Comparison of ENCODE assay signal across 8 cellular contexts in the genomic region with DNA sequence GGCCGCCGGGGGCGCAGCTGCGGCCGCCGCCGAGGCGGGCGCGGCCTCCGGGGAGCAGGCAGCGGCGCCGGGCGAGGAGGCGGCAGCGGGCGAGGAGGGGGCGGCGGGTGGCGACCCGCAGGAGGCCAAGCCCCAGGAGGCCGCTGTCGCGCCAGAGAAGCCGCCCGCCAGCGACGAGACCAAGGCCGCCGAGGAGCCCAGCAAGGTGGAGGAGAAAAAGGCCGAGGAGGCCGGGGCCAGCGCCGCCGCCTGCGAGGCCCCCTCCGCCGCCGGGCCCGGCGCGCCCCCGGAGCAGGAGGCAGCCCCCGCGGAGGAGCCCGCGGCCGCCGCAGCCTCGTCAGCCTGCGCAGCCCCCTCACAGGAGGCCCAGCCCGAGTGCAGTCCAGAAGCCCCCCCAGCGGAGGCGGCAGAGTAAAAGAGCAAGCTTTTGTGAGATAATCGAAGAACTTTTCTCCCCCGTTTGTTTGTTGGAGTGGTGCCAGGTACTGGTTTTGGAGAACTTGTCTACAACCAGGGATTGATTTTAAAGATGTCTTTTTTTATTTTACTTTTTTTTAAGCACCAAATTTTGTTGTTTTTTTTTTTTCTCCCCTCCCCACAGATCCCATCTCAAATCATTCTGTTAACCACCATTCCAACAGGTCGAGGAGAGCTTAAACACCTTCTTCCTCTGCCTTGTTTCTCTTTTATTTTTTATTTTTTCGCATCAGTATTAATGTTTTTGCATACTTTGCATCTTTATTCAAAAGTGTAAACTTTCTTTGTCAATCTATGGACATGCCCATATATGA. TPM values are rescaled to one million over a fixed set of nuclear protein-coding genes. Genes with fewer than 3 reads are reported as not detected.
A peak's percentile ranks its signal among the peaks of the same experiment; 100 is the strongest.
DNase-seq lines count a peak whose midpoint lies in the region; ATAC-seq and TF ChIP-seq lines count a peak whose summit lies in the region.

No MANE protein-coding gene starts in this region.

- TF ChIP-seq CTCF in vagina (IDR thresholded peaks at IDR 0.05) = no peak

- H3K27ac ChIP-seq in BLaER1 = peak overlapping the region; percentile 96
- H3K27ac ChIP-seq in HUES64 (ENCODE audit: low read depth, low read length) = no peak overlapping the region
- H3K27ac ChIP-seq in mesodermal cell (ENCODE audit: low read depth, low read length, severe bottlenecking) = peak overlapping the region; percentile 98
- H3K27ac ChIP-seq in vagina = peak overlapping the region; percentile 96

- H3K9me3 ChIP-seq in BLaER1 = peaks cover 8% of the 10 kb centered on the region
- no peaks in the 10 kb centered on the region for H3K9me3 ChIP-seq in HUES64 (ENCODE audit: insufficient read depth, low read depth, low read length)
- no peaks in the 10 kb centered on the region for H3K9me3 ChIP-seq in mesodermal cell (ENCODE audit: control insufficient read depth, low read length)
- no peaks in the 10 kb centered on the region for H3K9me3 ChIP-seq in vagina

- ATAC-seq in HG02610 (IDR thresholded peaks at IDR 0.05; ENCODE audit: unreplicated experiment) = no peak

- no peak for TF ChIP-seq POLR2A in vagina (IDR thresholded peaks at IDR 0.05)

- H3K4me3 ChIP-seq in BLaER1 (peak overlapping the region; percentile 82), HUES64 (ENCODE audit: low read length) (peak overlapping the region; percentile 83), mesodermal cell (ENCODE audit: extremely low read depth, insufficient read depth, low read length, poor library complexity, severe bottlenecking) (peak overlapping the region; percentile 99), vagina (peak overlapping the region; percentile 72 to 79)

- H3K27ac Mint-ChIP-seq in dendritic cell treated with granulocyte-macrophage colony-stimulating factor and Interleukin-4, amounts not matched to agents 40 ng/mL and 50 ng/mL, for 4 days = no peak overlapping the region

- H3K4me1 ChIP-seq in BLaER1 = peaks cover 20% of the 10 kb centered on the region; the same call in 1 of the 2 replicates
- H3K4me1 ChIP-seq in HUES64 (ENCODE audit: insufficient read depth, low read length) = peaks cover 9% of the 10 kb centered on the region; the same call in 1 of the 2 replicates
- peaks cover 5% of the 10 kb centered on the region for H3K4me1 ChIP-seq in mesodermal cell (ENCODE audit: control insufficient read depth, insufficient read depth, low read length, poor library complexity, severe bottlenecking)
- peaks cover 20% of the 10 kb centered on the region for H3K4me1 ChIP-seq in vagina

- intact Hi-C loops in dendritic cell treated with granulocyte-macrophage colony-stimulating factor and Interleukin-4, amounts not matched to agents 40 ng/mL and 50 ng/mL, for 4 days (cut with micrococcal nuclease) = no loop called here
- intact Hi-C loops in vagina (cut with DNase I) = no loop called here

- peaks cover 60% of the 10 kb centered on the region for H3K27me3 ChIP-seq in BLaER1
- peaks cover 16% of the 10 kb centered on the region for H3K27me3 ChIP-seq in HUES64 (ENCODE audit: insufficient read depth, low read length)
- H3K27me3 ChIP-seq in vagina = no peaks in the 10 kb centered on the region

- peak overlapping the region; percentile 59 for H3K4me3 Mint-ChIP-seq in dendritic cell treated with granulocyte-macrophage colony-stimulating factor and Interleukin-4, amounts not matched to agents 40 ng/mL and 50 ng/mL, for 4 days

- H3K9ac ChIP-seq in BLaER1 (peak overlapping the region; percentile 97), HUES64 (ENCODE audit: low read depth, low read length) (peak overlapping the region; percentile 100; the same call in 1 of the 2 replicates)

- peak overlapping the region; percentile 96 for H3K4me2 ChIP-seq in BLaER1

- peaks cover 11% of the 10 kb centered on the region for H3K4me1 Mint-ChIP-seq in dendritic cell treated with granulocyte-macrophage colony-stimulating factor and Interleukin-4, amounts not matched to agents 40 ng/mL and 50 ng/mL, for 4 days (ENCODE audit: low read depth)

- no peak for DNase-seq in vagina (ENCODE audit: extremely low spot score in 2 of 2)
- DNase-seq in CD1c-positive myeloid dendritic cell (ENCODE audit: extremely low spot score) = no peak
- DNase-seq in NAMALWA (ENCODE audit: low spot score) = no peak

- WGBS in HUES64 = 97% methylated on average over 59 of the region's 59 CpGs
- WGBS in mesodermal cell (ENCODE audit: insufficient coverage in 2 of 2), 2 experiments = 38 to 39% methylated on average over 41 to 51 of the region's 59 CpGs

- peaks cover 62% of the 10 kb centered on the region for H4K20me1 ChIP-seq in BLaER1

- peaks cover 2% of the 10 kb centered on the region for H3K36me3 Mint-ChIP-seq in dendritic cell treated with granulocyte-macrophage colony-stimulating factor and Interleukin-4, amounts not matched to agents 40 ng/mL and 50 ng/mL, for 4 days (ENCODE audit: low read depth)

- peaks cover 2% of the 10 kb centered on the region for H3K27me3 Mint-ChIP-seq in dendritic cell treated with granulocyte-macrophage colony-stimulating factor and Interleukin-4, amounts not matched to agents 40 ng/mL and 50 ng/mL, for 4 days

- no peaks in the 10 kb centered on the region for H3K9me3 Mint-ChIP-seq in dendritic cell treated with granulocyte-macrophage colony-stimulating factor and Interleukin-4, amounts not matched to agents 40 ng/mL and 50 ng/mL, for 4 days

- H3K36me3 ChIP-seq in BLaER1 (0 out of 2 replicates have a peak, but pooled peaks cover 5% of the 10 kb centered on the region), HUES64 (ENCODE audit: insufficient read depth, low read length) (peaks cover 28% of the 10 kb centered on the region), mesodermal cell (ENCODE audit: control insufficient read depth, insufficient read depth, low read length) (peaks cover 16% of the 10 kb centered on the region), vagina (no peaks in the 10 kb centered on the region)

RNA-seq across cellular contexts. Expression of a gene that starts 3.2 kb away (rescaled TPM):
- polyA plus RNA-seq in HUES64 (2013, experiment 1 of 2) = 72.1 TPM
- polyA plus RNA-seq in HUES64 (2013, experiment 2 of 2) = 94.3 TPM
- 144 TPM for polyA plus RNA-seq in mesodermal cell (2013, experiment 1 of 2)
- 145 TPM for polyA plus RNA-seq in mesodermal cell (2013, experiment 2 of 2)
- 46.4 TPM for total RNA-seq in vagina
